8 cellular contexts compared by ENCODE assay signal in the genomic region with DNA sequence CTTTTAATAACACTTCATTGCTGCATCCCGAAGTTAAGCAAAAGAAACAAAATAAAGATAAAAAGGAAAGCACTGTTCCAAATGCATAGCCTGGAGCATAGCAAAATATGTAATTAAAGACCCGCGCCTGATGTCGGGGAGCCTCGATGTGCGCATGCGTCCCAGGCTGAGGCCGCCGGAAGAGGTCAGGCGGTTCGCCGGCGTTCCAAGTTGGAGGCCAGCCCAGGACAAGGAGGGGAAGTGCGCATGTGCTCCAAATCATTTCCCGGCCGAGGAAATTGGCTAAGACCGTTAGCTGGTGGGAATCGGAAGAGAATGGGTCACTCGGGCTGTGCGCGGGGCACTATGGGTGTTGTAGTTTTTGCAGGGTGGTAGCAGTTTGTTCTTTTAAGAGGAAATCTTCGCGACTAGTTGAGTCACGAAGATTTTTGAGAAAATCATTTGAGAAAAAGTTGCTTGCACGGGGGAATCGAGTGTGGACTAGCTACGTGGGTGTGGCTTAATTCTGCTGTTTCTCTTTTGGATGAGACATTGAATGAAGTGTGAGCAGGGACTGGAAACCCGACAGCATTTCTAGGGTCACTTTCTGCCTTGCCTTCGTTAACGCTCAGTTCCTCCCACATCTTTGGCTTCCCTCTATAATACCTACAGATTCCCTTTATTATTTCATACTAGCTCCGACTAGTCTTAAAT. TPM values are rescaled to one million over a fixed set of nuclear protein-coding genes. Genes with fewer than 3 reads are reported as not detected.
DNase-seq lines count a peak whose midpoint lies in the region; ATAC-seq and TF ChIP-seq lines count a peak whose summit lies in the region.

No MANE protein-coding gene starts in this region.

- intact Hi-C loops in right cardiac atrium (cut with DNase I) (no loop called here), psoas muscle (cut with DNase I) (no loop called here), upper lobe of right lung (cut with DNase I) (no loop called here)

- H3K4me1 ChIP-seq in right cardiac atrium (ENCODE audit: control insufficient read depth, insufficient read depth, low read length) (peaks cover 18% of the 10 kb centered on the region), psoas muscle (peaks cover 5% of the 10 kb centered on the region), upper lobe of right lung (peaks cover 18% of the 10 kb centered on the region)

- 5% methylated on average over 31 of the region's 31 CpGs for WGBS in right cardiac atrium
- WGBS in psoas muscle, 3 donors, result 5 to 9% (median 6%) methylated on average over 31 of the region's 31 CpGs

- H3K36me3 ChIP-seq in psoas muscle (ENCODE audit: insufficient read depth in 1 of 2, low read depth in 1 of 2), result no peaks in the 10 kb centered on the region
- no peaks in the 10 kb centered on the region for H3K36me3 ChIP-seq in upper lobe of right lung

- no peak for TF ChIP-seq CTCF in AG09319 (IDR thresholded peaks at IDR 0.05; ENCODE audit: low read depth, low read length)
- TF ChIP-seq CTCF in astrocyte of the cerebellum (IDR thresholded peaks at IDR 0.05; ENCODE audit: low read depth, low read length, missing control alignments), result no peak
- no peak for TF ChIP-seq CTCF in psoas muscle (IDR thresholded peaks at IDR 0.05)
- no peak for TF ChIP-seq CTCF in upper lobe of right lung (IDR thresholded peaks at IDR 0.05)

- H3K4me3 ChIP-seq in astrocyte of the cerebellum (ENCODE audit: low read depth, low read length) (peak overlapping the region; percentile 28), right cardiac atrium (ENCODE audit: low read length) (peak overlapping the region; percentile 60), psoas muscle (peak overlapping the region; percentile 51), upper lobe of right lung (peak overlapping the region; percentile 45)

- H3K27ac ChIP-seq in right cardiac atrium (ENCODE audit: low read length) (peak overlapping the region; percentile 83), psoas muscle (peak overlapping the region; percentile 31), upper lobe of right lung (peak overlapping the region; percentile 76)

- in situ Hi-C loops in astrocyte of the cerebellum (cut with HindIII; ENCODE audit: low sequenced_read_pairs), result no loop called here

- H3K27me3 ChIP-seq in right cardiac atrium (ENCODE audit: control insufficient read depth, insufficient read depth), result no peaks in the 10 kb centered on the region
- no peaks in the 10 kb centered on the region for H3K27me3 ChIP-seq in psoas muscle (ENCODE audit: insufficient read depth in 3 of 3, low read length in 2 of 3)
- no peaks in the 10 kb centered on the region for H3K27me3 ChIP-seq in upper lobe of right lung

- ATAC-seq in GM19463 (IDR thresholded peaks at IDR 0.05; ENCODE audit: unreplicated experiment) (peak; percentile 62), right cardiac atrium (peak; percentile 96 to 98), psoas muscle (peak; percentile 98 to 99 (median 99)), upper lobe of right lung (peak; percentile 96)

- no peaks in the 10 kb centered on the region for H3K9me3 ChIP-seq in right cardiac atrium (ENCODE audit: control insufficient read depth, low read length)
- no peaks in the 10 kb centered on the region for H3K9me3 ChIP-seq in psoas muscle
- no peaks in the 10 kb centered on the region for H3K9me3 ChIP-seq in upper lobe of right lung

- DNase-seq in AG09319 (ENCODE audit: extremely low read depth, low read depth) (peak; percentile 91), NAMALWA (ENCODE audit: low spot score) (peak; percentile 90), T1000 (lab: John Stamatoyannopoulos, UW) (peak; percentile 86), astrocyte of the cerebellum (ENCODE audit: low read depth) (peak; percentile 91), right cardiac atrium (peak; percentile 97 to 99 (median 98)), psoas muscle (peak; percentile 95 to 98), upper lobe of right lung (peak; percentile 95)

RNA-seq across cellular contexts. Expression of gene CD1D, which starts 31.0 kb away (rescaled TPM):
- total RNA-seq in right cardiac atrium (1 to 10 TPM in 3 of 4 donors, under 1 TPM in 1; 0.64 to 3.4 (median 1.8) TPM), psoas muscle (1 to 10 TPM in 2 of 4 donors, under 1 TPM in 2; 0.59 to 1.6 (median 1.1) TPM), upper lobe of right lung (5.3 TPM)
- polyA plus RNA-seq in right cardiac atrium (1.1 TPM), psoas muscle (1 to 10 TPM in 2 of 3 donors, under 1 TPM in 1; 0.90 to 7.8 (median 1.2) TPM)

Comparison
In these comparisons a context has a peak if more than half of its experiments do, and no peak if none do; other contexts are left out.
1. Peak in every context shown above with its lines: DNase-seq, ATAC-seq, H3K4me3 ChIP-seq and H3K27ac ChIP-seq.
2. H3K27ac ChIP-seq: peak in every context shown above with its lines; median percentile 83 in right cardiac atrium; 76 in upper lobe of right lung; 31 in psoas muscle.